Comparison of ENCODE assay signal across 1 cellular context in the genomic region with DNA sequence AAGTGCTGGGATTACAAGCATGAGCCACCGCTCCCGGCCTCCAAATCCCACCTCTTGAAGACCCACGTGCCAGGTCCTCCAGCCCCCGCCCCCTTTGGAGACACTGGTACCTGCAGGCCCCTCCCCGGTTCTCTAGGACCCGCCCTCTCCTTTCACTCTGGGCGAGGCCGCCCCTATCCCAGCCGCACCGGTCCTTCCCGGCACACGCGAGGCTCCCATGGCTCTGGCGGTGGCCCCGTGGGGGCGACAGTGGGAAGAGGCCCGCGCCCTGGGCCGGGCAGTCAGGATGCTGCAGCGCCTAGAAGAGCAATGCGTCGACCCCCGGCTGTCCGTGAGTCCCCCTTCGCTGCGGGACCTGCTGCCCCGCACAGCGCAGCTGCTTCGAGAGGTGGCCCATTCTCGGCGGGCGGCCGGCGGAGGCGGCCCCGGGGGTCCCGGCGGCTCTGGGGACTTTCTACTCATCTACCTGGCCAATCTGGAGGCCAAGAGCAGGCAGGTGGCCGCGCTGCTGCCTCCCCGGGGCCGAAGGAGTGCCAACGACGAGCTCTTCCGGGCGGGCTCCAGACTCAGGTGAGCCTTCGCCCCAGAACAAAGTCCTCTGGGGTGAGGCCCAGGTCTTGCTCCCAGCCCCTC.
TF ChIP-seq lines count a peak whose summit lies in the region.

CBLC (plus strand) TSS at position 176 of the 633 bp plus-strand sequence; CDS start at position 218, 42 bp downstream.

TF ChIP-seq in IMR-90, 13 proteins besides CTCF, POLR2A, EP300 and RAD21 (continued from another document):
- TF ChIP-seq ELK1 (IDR thresholded peaks at IDR 0.05; ENCODE audit: borderline replicate concordance, low read depth, low read length) (no peak), SMC3 (IDR thresholded peaks at IDR 0.05; ENCODE audit: low read depth, low read length) (no peak)
